In the genomic region with DNA sequence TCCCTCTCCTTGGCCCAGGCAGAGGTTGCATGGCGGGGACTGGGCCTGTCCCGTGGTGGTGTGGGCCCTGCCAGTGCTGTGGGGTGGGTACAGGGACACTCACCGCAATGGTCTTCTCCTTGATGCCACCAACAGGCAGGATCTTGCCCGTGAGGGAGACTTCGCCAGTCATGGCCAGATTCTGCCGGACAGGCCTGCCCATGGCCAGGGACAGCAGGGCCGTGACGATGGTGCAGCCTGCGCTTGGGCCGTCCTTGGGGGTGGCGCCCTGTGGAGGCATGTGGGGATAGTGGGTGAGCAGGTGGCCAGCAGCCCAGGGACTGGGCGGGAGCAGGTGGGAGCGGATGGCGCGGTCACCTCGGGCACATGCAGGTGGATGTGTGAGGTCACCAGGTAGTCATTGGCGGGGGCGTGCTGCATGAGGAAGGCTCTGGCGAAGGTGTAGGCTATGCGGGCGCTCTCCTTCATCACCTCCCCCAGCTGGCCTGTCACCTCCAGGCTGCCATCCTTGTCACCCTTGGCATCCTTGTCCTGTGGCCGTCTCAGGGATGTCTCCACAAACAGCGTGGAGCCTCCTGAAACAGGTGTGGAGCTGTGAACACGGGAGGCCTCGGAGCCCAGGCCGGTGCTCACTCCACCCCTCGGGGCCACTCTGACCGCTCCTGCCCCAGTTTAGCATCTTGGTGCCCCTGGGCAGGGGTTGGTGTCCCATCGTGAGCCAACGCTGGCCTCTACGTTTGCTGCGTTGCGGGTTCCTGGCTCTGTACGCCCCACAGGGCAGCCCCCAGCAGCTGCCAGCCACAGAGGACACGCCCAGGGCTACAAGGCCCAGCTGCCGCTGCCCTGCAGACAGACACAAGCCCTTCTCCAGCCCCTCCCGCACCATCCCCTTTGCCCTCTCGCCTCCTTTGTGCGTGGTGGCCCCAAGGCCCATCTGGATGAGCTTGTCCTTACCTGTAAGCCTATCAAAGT, we compare ENCODE assay signal across 10 cellular contexts. TPM values are rescaled to one million over a fixed set of nuclear protein-coding genes. Genes with fewer than 3 reads are reported as not detected.
DNase-seq lines count a peak whose midpoint lies in the region; ATAC-seq and TF ChIP-seq lines count a peak whose summit lies in the region.
"Had no signal": no experiment of that assay in that cellular context is flagged by ENCODE, and none has a peak within 500 bp of the region (broad histone marks: within the 10 kb centered on the region; RNA-seq: fewer than 3 reads in every experiment).

No MANE protein-coding gene starts in this region.

- H3K4ac ChIP-seq in mesenchymal stem cell (ENCODE audit: low read depth in 1 of 2, low read length in 2 of 2) = no peak overlapping the region

- POLR2A ChIA-PET in activated CD4-positive, alpha-beta memory T cell treated with anti-CD3 and anti-CD28 coated beads for 36 hours (lab: Charles Lee) = interaction anchor here (0.9 to 1.9 kb wide), 3 partner anchors 13 to 134 kb away, joined by 3 to 8 read pairs (median 3); no protein-coding TSS in a partner anchor

- peak; percentile 11 for TF ChIP-seq POLR2A in GM18526 (IDR thresholded peaks at IDR 0.05; ENCODE audit: extremely low read depth, insufficient read length)

- H2AFZ ChIP-seq in mesenchymal stem cell (ENCODE audit: low read depth, low read length) = no peak overlapping the region

- no peak for ATAC-seq in GM21423 (IDR thresholded peaks at IDR 0.05; ENCODE audit: unreplicated experiment)

- H3K27ac Mint-ChIP-seq in activated CD4-positive, alpha-beta memory T cell treated with anti-CD3 and anti-CD28 coated beads for 36 hours = peak overlapping the region; percentile 18

- peaks cover 23% of the 10 kb centered on the region for H3K4me1 Mint-ChIP-seq in activated CD4-positive, alpha-beta memory T cell treated with anti-CD3 and anti-CD28 coated beads for 36 hours (ENCODE audit: low read depth)

- H2BK12ac ChIP-seq in mesenchymal stem cell (ENCODE audit: low read length in 2 of 2) = no peak overlapping the region

- peaks cover 22% of the 10 kb centered on the region for H3K4me1 ChIP-seq in BLaER1
- H3K4me1 ChIP-seq in mesenchymal stem cell (ENCODE audit: control insufficient read depth, insufficient read depth, low read depth, low read length) = peaks cover 26% of the 10 kb centered on the region

- CTCF ChIA-PET in activated CD4-positive, alpha-beta memory T cell treated with anti-CD3 and anti-CD28 coated beads for 36 hours (lab: Charles Lee) = no interaction called here

- H3K27ac ChIP-seq in BLaER1 (no peak overlapping the region), mesenchymal stem cell (ENCODE audit: low read length, poor library complexity, severe bottlenecking) (no peak overlapping the region)
- H3K27ac ChIP-seq: SJSA1 had no signal

- DNase-seq in activated CD4-positive, alpha-beta memory T cell treated with anti-CD3 and anti-CD28 coated beads for 36 hours = peak; percentile 26
- DNase-seq in mesenchymal stem cell = no peak
- no peak for DNase-seq in central memory CD4-positive, alpha-beta T cell
- no peak for DNase-seq in AG20443 (ENCODE audit: low spot score)
- DNase-seq in SHP77 (lab: John Stamatoyannopoulos, UW) = no peak
- DNase-seq: NCI-H1092 had no signal

- H3K9me3 Mint-ChIP-seq in activated CD4-positive, alpha-beta memory T cell treated with anti-CD3 and anti-CD28 coated beads for 36 hours = no peaks in the 10 kb centered on the region

- no peak overlapping the region for H2BK120ac ChIP-seq in mesenchymal stem cell (ENCODE audit: low read depth, low read length)

- H4K8ac ChIP-seq in mesenchymal stem cell (ENCODE audit: low read length) = peak overlapping the region; percentile 14

- H4K20me1 ChIP-seq in BLaER1 = peaks cover 83% of the 10 kb centered on the region

- peak overlapping the region; percentile 7 for H4K91ac ChIP-seq in mesenchymal stem cell (ENCODE audit: low read length)

- no peaks in the 10 kb centered on the region for H3K27me3 Mint-ChIP-seq in activated CD4-positive, alpha-beta memory T cell treated with anti-CD3 and anti-CD28 coated beads for 36 hours

- no peak overlapping the region for H2AK5ac ChIP-seq in mesenchymal stem cell (ENCODE audit: low read length, severe bottlenecking)

- H3K4me3 ChIP-seq in BLaER1 (no peak overlapping the region), mesenchymal stem cell (ENCODE audit: insufficient read depth in 1 of 2, low read depth in 1 of 2, low read length in 2 of 2) (no peak overlapping the region)
- H3K4me3 ChIP-seq: SJSA1 had no signal

- peaks cover 66% of the 10 kb centered on the region for H3K36me3 ChIP-seq in BLaER1
- peaks cover 61 to 75% of the 10 kb centered on the region in 2 experiments for H3K36me3 ChIP-seq in mesenchymal stem cell (ENCODE audit: control insufficient read depth in 1 of 2, insufficient read depth in 2 of 2, low read depth in 1 of 2, low read length in 2 of 2)

- intact Hi-C loops in activated CD4-positive, alpha-beta memory T cell treated with anti-CD3 and anti-CD28 coated beads for 36 hours (cut with micrococcal nuclease) = no loop called here

- no peak overlapping the region for H2BK15ac ChIP-seq in mesenchymal stem cell (ENCODE audit: low read depth, poor library complexity, severe bottlenecking)

- no peak overlapping the region for H3K18ac ChIP-seq in mesenchymal stem cell (ENCODE audit: low read depth in 1 of 2, low read length in 2 of 2)

- peaks cover 2% of the 10 kb centered on the region for H3K79me1 ChIP-seq in mesenchymal stem cell (replicated peaks; ENCODE audit: low read length, poor library complexity, severe bottlenecking)

- no peak overlapping the region for H3K23ac ChIP-seq in mesenchymal stem cell (ENCODE audit: low read length in 2 of 2)

- H3K9ac ChIP-seq in BLaER1 (peak overlapping the region; percentile 98; the same call in 1 of the 2 replicates), mesenchymal stem cell (ENCODE audit: low read length) (no peak overlapping the region)

- H3K4me2 ChIP-seq in BLaER1 (no peak overlapping the region), mesenchymal stem cell (ENCODE audit: low read length, poor library complexity, severe bottlenecking) (no peak overlapping the region)

- no peaks in the 10 kb centered on the region for H3K9me3 ChIP-seq in BLaER1
- no peaks in the 10 kb centered on the region for H3K9me3 ChIP-seq in mesenchymal stem cell (ENCODE audit: control insufficient read depth, low read length)
- H3K9me3 ChIP-seq: SJSA1 had no signal

- peak overlapping the region; percentile 35 for H3K4me3 Mint-ChIP-seq in activated CD4-positive, alpha-beta memory T cell treated with anti-CD3 and anti-CD28 coated beads for 36 hours

- H3K14ac ChIP-seq in mesenchymal stem cell (ENCODE audit: low read length in 2 of 2) = no peak overlapping the region

- H3K36me3 Mint-ChIP-seq in activated CD4-positive, alpha-beta memory T cell treated with anti-CD3 and anti-CD28 coated beads for 36 hours = peaks cover 51% of the 10 kb centered on the region

- WGBS in mesenchymal stem cell = 92% methylated on average over 36 of the region's 39 CpGs

- H2BK5ac ChIP-seq in mesenchymal stem cell (ENCODE audit: low read depth, low read length, poor library complexity, severe bottlenecking) = no peak overlapping the region

- H3K27me3 ChIP-seq in BLaER1 (no peaks in the 10 kb centered on the region), mesenchymal stem cell (ENCODE audit: control insufficient read depth in 1 of 2, insufficient read depth in 1 of 2, low read length in 2 of 2) (no peaks in the 10 kb centered on the region)
- H3K27me3 ChIP-seq: SJSA1 had no signal

RNA-seq across cellular contexts. Expression of gene RPL36, which starts 3.4 kb away (rescaled TPM):
- total RNA-seq in activated CD4-positive, alpha-beta memory T cell treated with anti-CD3 and anti-CD28 coated beads for 36 hours = 1,000 to 10,000 TPM; 1,487 to 1,524 TPM
- 1,659 TPM for polyA plus RNA-seq in mesenchymal stem cell (2013, experiment 1 of 2)
- polyA plus RNA-seq in mesenchymal stem cell (2013, experiment 2 of 2) = 1,656 TPM

RNA-seq across cellular contexts. Expression of gene HSD11B1L, which starts 12.7 kb away (rescaled TPM):
- total RNA-seq in activated CD4-positive, alpha-beta memory T cell treated with anti-CD3 and anti-CD28 coated beads for 36 hours = 1 to 10 TPM; 3.8 to 4.1 TPM
- 13.7 TPM for polyA plus RNA-seq in mesenchymal stem cell (2013, experiment 1 of 2)
- 13.5 TPM for polyA plus RNA-seq in mesenchymal stem cell (2013, experiment 2 of 2)

RNA-seq across cellular contexts. Expression of gene MICOS13, which starts 13.2 kb away (rescaled TPM):
- total RNA-seq in activated CD4-positive, alpha-beta memory T cell treated with anti-CD3 and anti-CD28 coated beads for 36 hours = 10 to 100 TPM; 50.9 to 55.3 TPM
- 58.1 TPM for polyA plus RNA-seq in mesenchymal stem cell (2013, experiment 1 of 2)
- 61.4 TPM for polyA plus RNA-seq in mesenchymal stem cell (2013, experiment 2 of 2)

RNA-seq across cellular contexts. Expression of gene LONP1, which starts 26.5 kb away (rescaled TPM):
- total RNA-seq in activated CD4-positive, alpha-beta memory T cell treated with anti-CD3 and anti-CD28 coated beads for 36 hours = 100 to 1,000 TPM; 178 to 181 TPM
- polyA plus RNA-seq in mesenchymal stem cell (2013, experiment 1 of 2) = 42.5 TPM
- 41.2 TPM for polyA plus RNA-seq in mesenchymal stem cell (2013, experiment 2 of 2)

RNA-seq across cellular contexts. Expression of gene CATSPERD, which starts 27.0 kb away (rescaled TPM):
- not detected for total RNA-seq in activated CD4-positive, alpha-beta memory T cell treated with anti-CD3 and anti-CD28 coated beads for 36 hours
- polyA plus RNA-seq in mesenchymal stem cell (2013, experiment 1 of 2) = not detected
- polyA plus RNA-seq in mesenchymal stem cell (2013, experiment 2 of 2) = not detected
- total RNA-seq: SJSA1 had no signal
